8 cellular contexts compared by ENCODE assay signal in genomic region chr21:5154641-5154982, GRCh38.
DNase-seq lines count a peak whose midpoint lies in the region; ATAC-seq and TF ChIP-seq lines count a peak whose summit lies in the region.
"Not testable (repeated sequence)": the region's sequence is repeated elsewhere in the genome, so short reads cannot be mapped to it uniquely, and the experiment has no call there.

No MANE protein-coding gene starts in this region.

- not testable (repeated sequence) for H3K27ac Mint-ChIP-seq in activated CD8-positive, alpha-beta T cell treated with anti-CD3 and anti-CD28 coated beads for 36 hours

- WGBS in testis, 2 donors = no CpG with 5 or more reads among the region's 50 CpGs

- not testable (repeated sequence) for H3K36me3 ChIP-seq in testis (ENCODE audit: low read depth, missing control alignments)

- not testable (repeated sequence) for TF ChIP-seq CTCF in activated CD8-positive, alpha-beta T cell treated with anti-CD3 and anti-CD28 coated beads for 36 hours (IDR thresholded peaks at IDR 0.05); testis (IDR thresholded peaks at IDR 0.05)

- peak; percentile 74 for DNase-seq in LoVo (ENCODE audit: low spot score)
- peak; percentile 87 for DNase-seq in activated CD8-positive, alpha-beta T cell treated with anti-CD3 and anti-CD28 coated beads for 36 hours
- peak; percentile 76 for DNase-seq in cerebellar cortex (ENCODE audit: low spot score)
- peak; percentile 90 for DNase-seq in islet precursor cell
- DNase-seq in sciatic nerve (ENCODE audit: low spot score) = peak; percentile 91
- DNase-seq in testis = peak; percentile 90

- intact Hi-C loops in activated CD8-positive, alpha-beta T cell treated with anti-CD3 and anti-CD28 coated beads for 36 hours (cut with micrococcal nuclease); sciatic nerve (cut with DNase I); testis (cut with DNase I; ENCODE audit: low total_unique reads): not testable (repeated sequence)

- not testable (repeated sequence) for H3K27me3 ChIP-seq in testis

- peak overlapping the region; percentile 19 for H3K4me3 Mint-ChIP-seq in activated CD8-positive, alpha-beta T cell treated with anti-CD3 and anti-CD28 coated beads for 36 hours

- H3K27ac ChIP-seq in testis = not testable (repeated sequence)

- POLR2A ChIA-PET in activated CD8-positive, alpha-beta T cell treated with anti-CD3 and anti-CD28 coated beads for 36 hours (lab: Charles Lee) = not testable (repeated sequence)

- H3K9me3 ChIP-seq in testis = not testable (repeated sequence)

- CTCF ChIA-PET in activated CD8-positive, alpha-beta T cell treated with anti-CD3 and anti-CD28 coated beads for 36 hours (lab: Charles Lee) = not testable (repeated sequence)

- not testable (repeated sequence) for H3K4me1 ChIP-seq in testis

- H3K4me1 Mint-ChIP-seq in activated CD8-positive, alpha-beta T cell treated with anti-CD3 and anti-CD28 coated beads for 36 hours (ENCODE audit: low read depth) = not testable (repeated sequence)

- H3K27me3 Mint-ChIP-seq in activated CD8-positive, alpha-beta T cell treated with anti-CD3 and anti-CD28 coated beads for 36 hours = not testable (repeated sequence)

- not testable (repeated sequence) for H3K9me3 Mint-ChIP-seq in activated CD8-positive, alpha-beta T cell treated with anti-CD3 and anti-CD28 coated beads for 36 hours

- not testable (repeated sequence) for H3K36me3 Mint-ChIP-seq in activated CD8-positive, alpha-beta T cell treated with anti-CD3 and anti-CD28 coated beads for 36 hours (ENCODE audit: low read depth)

- not testable (repeated sequence) for TF ChIP-seq POLR2A in testis (IDR thresholded peaks at IDR 0.05)

- ATAC-seq in GM18517 (IDR thresholded peaks at IDR 0.05; ENCODE audit: unreplicated experiment) (peak; percentile 55), HG02623 (IDR thresholded peaks at IDR 0.05; ENCODE audit: unreplicated experiment) (peak; percentile 78), sciatic nerve (peak; percentile 100)
- ATAC-seq in activated CD8-positive, alpha-beta T cell treated with anti-CD3 and anti-CD28 coated beads for 36 hours = peak; percentile 100

- H3K4me3 ChIP-seq in testis = peak overlapping the region in 1 of 2 donors; percentile 52
